In genomic region chr13:22055259-22055658, GRCh38 we compare ENCODE assay signal across 33 cellular contexts.
"Had no signal": no experiment of that assay in that cellular context is flagged by ENCODE, and none has a peak within 500 bp of the region (broad histone marks: within the 10 kb centered on the region; RNA-seq: fewer than 3 reads in every experiment).

No MANE protein-coding gene starts in this region.

- H3K9me3 Mint-ChIP-seq: activated naive CD8-positive, alpha-beta T cell treated with anti-CD3 and anti-CD28 coated beads for 36 hours; natural killer cell had no signal

- ATAC-seq: activated CD4-positive, alpha-beta T cell treated with anti-CD3 and anti-CD28 coated beads for 36 hours; activated CD8-positive, alpha-beta memory T cell treated with anti-CD3 and anti-CD28 coated beads, Interleukin-2, amount 10 ng/mL, durations not matched to agents 7 days and 5 days; activated CD8-positive, alpha-beta T cell treated with anti-CD3 and anti-CD28 coated beads, Interleukin-2, amount 10 ng/mL, durations not matched to agents 7 days and 5 days; left lung; lower lobe of right lung; natural killer cell; sciatic nerve; stimulated activated naive B cell treated with anti-CD40 and anti-IgM and Interleukin-4, amounts not matched to agents 10 μg/mL and 1 μg/mL and 100 μg/mL, for 72 hours; T-cell had no signal

- H3K27me3 ChIP-seq: adrenal gland, cardiac muscle cell, left lung, stomach, thyroid gland, upper lobe of left lung had no signal

- H3K9me3 ChIP-seq: adrenal gland, left lung, lower lobe of right lung, stomach, thyroid gland, upper lobe of left lung had no signal

- H3K4me3 ChIP-seq: adrenal gland, cardiac muscle cell, coronary artery, dorsolateral prefrontal cortex, left lung, lower lobe of right lung, stomach, thyroid gland, upper lobe of left lung had no signal

- H3K36me3 Mint-ChIP-seq: activated CD8-positive, alpha-beta memory T cell treated with anti-CD3 and anti-CD28 coated beads, Interleukin-2, amount 10 ng/mL, durations not matched to agents 7 days and 5 days; brain; natural killer cell; stimulated activated naive B cell treated with anti-CD40 and anti-IgM and Interleukin-4, amounts not matched to agents 10 μg/mL and 1 μg/mL and 100 μg/mL, for 72 hours; T-cell had no signal

- H3K4me3 Mint-ChIP-seq: activated CD4-positive, alpha-beta T cell treated with anti-CD3 and anti-CD28 coated beads for 36 hours; activated CD8-positive, alpha-beta memory T cell treated with anti-CD3 and anti-CD28 coated beads, Interleukin-2, amount 10 ng/mL, durations not matched to agents 7 days and 5 days; activated CD8-positive, alpha-beta T cell treated with anti-CD3 and anti-CD28 coated beads, Interleukin-2, amount 10 ng/mL, durations not matched to agents 7 days and 5 days; activated naive CD8-positive, alpha-beta T cell treated with anti-CD3 and anti-CD28 coated beads for 36 hours; brain; natural killer cell; stimulated activated naive B cell treated with anti-CD40 and anti-IgM and Interleukin-4, amounts not matched to agents 10 μg/mL and 1 μg/mL and 100 μg/mL, for 72 hours; T-cell; T-helper 2 cell treated with Interferon-gamma antibody and Interleukin-4, amounts not matched to agents 5 μg/mL and 100 μg/mL, for 36 hours had no signal

- H3K27me3 Mint-ChIP-seq: activated CD4-positive, alpha-beta T cell treated with anti-CD3 and anti-CD28 coated beads for 36 hours; activated CD8-positive, alpha-beta memory T cell treated with anti-CD3 and anti-CD28 coated beads, Interleukin-2, amount 10 ng/mL, durations not matched to agents 7 days and 5 days; activated naive CD8-positive, alpha-beta T cell treated with anti-CD3 and anti-CD28 coated beads for 36 hours; T-cell had no signal

- H3K27ac ChIP-seq: adrenal gland, cardiac muscle cell, coronary artery, left lung, lower lobe of right lung, stomach, thyroid gland, upper lobe of left lung had no signal

- H3K36me3 ChIP-seq: adrenal gland, cardiac muscle cell, left lung, lower lobe of right lung, stomach, thyroid gland, upper lobe of left lung had no signal

- H3K4me1 ChIP-seq: adrenal gland, left lung, lower lobe of right lung, stomach, thyroid gland, upper lobe of left lung had no signal

- DNase-seq: activated CD4-positive, alpha-beta T cell treated with anti-CD3 and anti-CD28 coated beads for 36 hours; activated CD4-positive, CD25-positive, alpha-beta regulatory T cell; activated CD8-positive, alpha-beta memory T cell treated with anti-CD3 and anti-CD28 coated beads, Interleukin-2, amount 10 ng/mL, durations not matched to agents 7 days and 5 days; activated CD8-positive, alpha-beta T cell treated with anti-CD3 and anti-CD28 coated beads, Interleukin-2, amount 10 ng/mL, durations not matched to agents 7 days and 5 days; activated naive CD4-positive, alpha-beta T cell treated with Interleukin-2 at 50 U/mL for 16 hours; activated naive CD8-positive, alpha-beta T cell treated with anti-CD3 and anti-CD28 coated beads for 36 hours; activated T-cell treated with anti-CD3 and anti-CD28 coated beads, Interleukin-2, amount 50 U/mL, for 48 hours; adrenal gland; aorta; cerebellar nuclear complex; dorsolateral prefrontal cortex; effector memory CD4-positive, alpha-beta T cell; foreskin fibroblast; head of caudate nucleus; hippocampal formation; left lung; lower lobe of right lung; mesenchymal stem cell; natural killer cell; small intestine; stimulated activated CD4-positive, alpha-beta T cell treated with anti-CD3 and anti-CD28 coated beads, Interleukin-1b, Interleukin-23, amount 100 ng/mL, for 48 hours; stimulated activated CD4-positive, alpha-beta T cell treated with anti-CD3 and anti-CD28 coated beads, Interleukin-4, amount 100 ng/mL, for 4 hours; stimulated activated CD8-positive, alpha-beta memory T cell treated with anti-CD3 and anti-CD28 coated beads, Interleukin-4, amount 100 ng/mL, for 48 hours; stimulated activated naive B cell treated with anti-CD40 and anti-IgM and Interleukin-4, amounts not matched to agents 10 μg/mL and 1 μg/mL and 100 μg/mL, for 72 hours; stomach; T-cell; thyroid gland; upper lobe of left lung had no signal

- H3K27ac Mint-ChIP-seq: activated CD4-positive, alpha-beta T cell treated with anti-CD3 and anti-CD28 coated beads for 36 hours; activated CD8-positive, alpha-beta memory T cell treated with anti-CD3 and anti-CD28 coated beads, Interleukin-2, amount 10 ng/mL, durations not matched to agents 7 days and 5 days; activated CD8-positive, alpha-beta T cell treated with anti-CD3 and anti-CD28 coated beads, Interleukin-2, amount 10 ng/mL, durations not matched to agents 7 days and 5 days; activated naive CD8-positive, alpha-beta T cell treated with anti-CD3 and anti-CD28 coated beads for 36 hours; brain; natural killer cell; stimulated activated naive B cell treated with anti-CD40 and anti-IgM and Interleukin-4, amounts not matched to agents 10 μg/mL and 1 μg/mL and 100 μg/mL, for 72 hours; T-helper 2 cell treated with Interferon-gamma antibody and Interleukin-4, amounts not matched to agents 5 μg/mL and 100 μg/mL, for 36 hours had no signal
